Comparison of ENCODE assay signal across 1 cellular context in the genomic region with DNA sequence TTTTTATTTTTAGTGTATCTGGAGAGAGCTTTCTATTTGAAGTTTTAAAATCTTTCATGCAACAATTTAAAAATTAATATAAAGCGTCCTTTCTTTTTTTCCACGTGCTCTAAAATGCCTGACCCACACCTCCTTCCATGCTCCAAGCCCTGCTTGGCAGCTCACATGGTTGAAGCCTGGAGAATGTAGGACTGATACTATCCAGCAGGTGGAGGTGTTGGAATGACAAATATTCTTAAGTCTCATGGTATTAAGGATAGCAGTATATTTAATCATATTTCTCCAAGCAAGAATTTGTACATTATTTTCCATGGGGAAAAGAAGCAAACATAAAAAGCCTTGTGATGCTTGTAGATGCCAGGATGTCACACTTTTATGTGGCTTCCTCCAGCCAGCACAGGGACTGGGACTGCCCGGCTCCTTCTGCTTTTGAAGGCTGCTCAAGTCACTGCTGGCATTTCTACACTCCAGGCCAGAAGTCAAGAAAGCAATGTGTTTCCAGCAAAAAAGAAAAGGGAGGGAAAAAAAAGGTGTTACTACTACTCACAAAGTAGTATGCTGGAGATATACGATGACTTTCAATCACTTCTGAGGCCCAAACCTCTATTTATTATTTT.
TF ChIP-seq lines count a peak whose summit lies in the region.

No MANE protein-coding gene starts in this region.

TF ChIP-seq in K562, 482 proteins besides CTCF, POLR2A, EP300 and RAD21 (continued from another document):
- TF ChIP-seq DEAF1 (CRISPR knock-in tag; IDR thresholded peaks at IDR 0.05) (0 out of 2 replicates have a peak, but pooled peaks have one; percentile 29), ZNF212 (CRISPR knock-in tag; IDR thresholded peaks at IDR 0.05) (no peak)
